In the genomic region with DNA sequence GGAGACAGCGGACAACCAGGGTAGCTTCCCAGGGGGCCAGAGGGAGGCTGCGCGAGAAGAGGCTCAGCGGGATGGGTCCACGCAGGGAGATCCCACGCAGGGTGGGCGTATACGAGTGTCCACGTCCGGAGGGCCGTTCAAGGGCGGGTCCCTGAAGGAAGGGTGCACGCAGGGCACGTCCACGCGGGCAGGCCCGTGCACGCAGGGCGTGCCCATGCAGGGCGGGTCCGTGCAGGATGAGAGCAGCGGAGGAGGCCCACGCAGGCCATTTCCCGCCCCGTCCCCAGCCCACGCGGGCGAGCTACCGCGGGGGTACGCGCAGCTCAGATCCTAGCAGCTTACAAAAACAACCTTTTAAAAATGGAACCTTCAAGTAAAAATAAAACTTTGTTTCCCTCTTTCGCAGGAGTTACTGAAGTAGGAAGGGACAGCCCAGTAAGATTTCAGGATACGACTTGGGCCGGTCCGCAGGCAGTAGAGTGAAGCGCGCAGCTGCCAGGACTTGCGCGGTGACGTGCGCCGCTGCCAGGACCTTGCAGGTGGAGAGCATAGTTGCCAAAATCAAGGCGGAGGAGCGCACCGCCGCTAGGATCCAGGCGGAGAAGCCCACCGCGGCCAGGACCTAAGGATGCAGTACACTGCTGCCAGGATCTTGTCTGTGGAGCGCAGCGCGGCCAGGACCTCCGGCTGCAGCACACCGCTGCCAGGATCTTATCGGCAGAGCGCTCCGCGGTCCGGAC, we compare ENCODE assay signal across 1 cellular context.
A peak's percentile ranks its signal among the peaks of the same experiment; 100 is the strongest.
TF ChIP-seq lines count a peak whose summit lies in the region.

No MANE protein-coding gene starts in this region.

TF ChIP-seq in A549, 52 proteins besides CTCF, POLR2A, EP300 and RAD21 (continued from another document):
- TF ChIP-seq PHF8 (IDR thresholded peaks at IDR 0.05; ENCODE audit: borderline replicate concordance, low read depth), result peak; percentile 89
- TF ChIP-seq MYC (IDR thresholded peaks at IDR 0.05; ENCODE audit: borderline replicate concordance, low read length), result peak; percentile 83; the same call in 1 of the 2 replicates
- TF ChIP-seq, protein P1, sequence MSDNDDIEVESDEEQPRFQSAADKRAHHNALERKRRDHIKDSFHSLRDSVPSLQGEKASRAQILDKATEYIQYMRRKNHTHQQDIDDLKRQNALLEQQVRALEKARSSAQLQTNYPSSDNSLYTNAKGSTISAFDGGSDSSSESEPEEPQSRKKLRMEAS (IDR thresholded peaks at IDR 0.05), result peak; percentile 85
- peak; percentile 39; the same call in 1 of the 2 replicates for TF ChIP-seq HOXB5 (CRISPR knock-in tag; IDR thresholded peaks at IDR 0.05)
